22 cellular contexts compared by ENCODE assay signal in genomic region chr17:37562016-37562745, GRCh38.
"Had no signal": no experiment of that assay in that cellular context is flagged by ENCODE, and none has a peak within 500 bp of the region (broad histone marks: within the 10 kb centered on the region; RNA-seq: fewer than 3 reads in every experiment).

No MANE protein-coding gene starts in this region.

- H3K4me3 Mint-ChIP-seq: activated T-helper 1 cell treated with anti-CD3 and anti-CD28 coated beads, Interleukin-12 subunit alpha, Interleukin-12 subunit beta, Interleukin-2, Interleukin-4 antibody, amounts not matched to agents 30 ng/mL and 10 ng/mL and 1 ng/mL, durations not matched to agents 14 hours and 24 hours and 36 hours; central memory CD8-positive, alpha-beta T cell; nephron; stimulated activated naive B cell treated with anti-CD40 and anti-IgM and Interleukin-4, amounts not matched to agents 10 μg/mL and 1 μg/mL and 100 μg/mL, for 72 hours had no signal

- H3K9me3 Mint-ChIP-seq: activated naive CD4-positive, alpha-beta T cell treated with anti-CD3 and anti-CD28 coated beads, Interleukin-2, amount 50 U/mL, for 72 hours; activated T-helper 1 cell treated with anti-CD3 and anti-CD28 coated beads, Interleukin-12 subunit alpha, Interleukin-12 subunit beta, Interleukin-2, Interleukin-4 antibody, amounts not matched to agents 30 ng/mL and 10 ng/mL and 1 ng/mL, durations not matched to agents 14 hours and 24 hours and 36 hours; central memory CD8-positive, alpha-beta T cell; nephron; stimulated activated naive B cell treated with anti-CD40 and anti-IgM and Interleukin-4, amounts not matched to agents 10 μg/mL and 1 μg/mL and 100 μg/mL, for 72 hours had no signal

- ATAC-seq: activated naive CD4-positive, alpha-beta T cell treated with anti-CD3 and anti-CD28 coated beads, Interleukin-2, amount 50 U/mL, for 72 hours; stimulated activated naive B cell treated with anti-CD40 and anti-IgM and Interleukin-4, amounts not matched to agents 10 μg/mL and 1 μg/mL and 100 μg/mL, for 72 hours had no signal

- H3K9me3 ChIP-seq: breast epithelium, left ventricle myocardium inferior, neutrophil, ovary, prostate gland, transverse colon, uterus had no signal

- H3K4me1 ChIP-seq: breast epithelium, prostate gland, transverse colon, uterus had no signal

- H3K27me3 Mint-ChIP-seq: central memory CD8-positive, alpha-beta T cell; stimulated activated naive B cell treated with anti-CD40 and anti-IgM and Interleukin-4, amounts not matched to agents 10 μg/mL and 1 μg/mL and 100 μg/mL, for 72 hours had no signal

- H3K4me3 ChIP-seq: breast epithelium, left ventricle myocardium inferior, ovary, prostate gland, transverse colon, uterus had no signal

- H3K27ac ChIP-seq: breast epithelium, left ventricle myocardium inferior, neutrophil, ovary, prostate gland, transverse colon, uterus, WERI-Rb-1 had no signal

- DNase-seq: activated CD4-positive, alpha-beta T cell treated with anti-CD3 and anti-CD28 coated beads for 1 hour; activated CD4-positive, alpha-beta T cell treated with anti-CD3 and anti-CD28 coated beads, Interleukin-2, amount 50 U/mL, for 4 hours; activated gamma-delta T cell; amniotic stem cell; effector memory CD4-positive, alpha-beta T cell; foreskin melanocyte; kidney glomerular epithelial cell; left ventricle myocardium inferior; ovary; stimulated activated CD4-positive, alpha-beta T cell treated with anti-CD3 and anti-CD28 coated beads, Interleukin-2, amount 100 ng/mL, for 48 hours; stimulated activated CD8-positive, alpha-beta memory T cell treated with anti-CD3 and anti-CD28 coated beads, Interleukin-4, amount 100 ng/mL, for 48 hours; stimulated activated naive B cell treated with anti-CD40 and anti-IgM and Interleukin-4, amounts not matched to agents 10 μg/mL and 1 μg/mL and 100 μg/mL, for 72 hours; transverse colon; uterus; WERI-Rb-1 had no signal

- H3K4me1 Mint-ChIP-seq: nephron; stimulated activated naive B cell treated with anti-CD40 and anti-IgM and Interleukin-4, amounts not matched to agents 10 μg/mL and 1 μg/mL and 100 μg/mL, for 72 hours had no signal

- H3K27ac Mint-ChIP-seq: activated naive CD4-positive, alpha-beta T cell treated with anti-CD3 and anti-CD28 coated beads, Interleukin-2, amount 50 U/mL, for 72 hours; activated T-helper 1 cell treated with anti-CD3 and anti-CD28 coated beads, Interleukin-12 subunit alpha, Interleukin-12 subunit beta, Interleukin-2, Interleukin-4 antibody, amounts not matched to agents 30 ng/mL and 10 ng/mL and 1 ng/mL, durations not matched to agents 14 hours and 24 hours and 36 hours; nephron; stimulated activated naive B cell treated with anti-CD40 and anti-IgM and Interleukin-4, amounts not matched to agents 10 μg/mL and 1 μg/mL and 100 μg/mL, for 72 hours had no signal

- H3K36me3 ChIP-seq: ovary, uterus had no signal
